8 cellular contexts compared by ENCODE assay signal in the genomic region with DNA sequence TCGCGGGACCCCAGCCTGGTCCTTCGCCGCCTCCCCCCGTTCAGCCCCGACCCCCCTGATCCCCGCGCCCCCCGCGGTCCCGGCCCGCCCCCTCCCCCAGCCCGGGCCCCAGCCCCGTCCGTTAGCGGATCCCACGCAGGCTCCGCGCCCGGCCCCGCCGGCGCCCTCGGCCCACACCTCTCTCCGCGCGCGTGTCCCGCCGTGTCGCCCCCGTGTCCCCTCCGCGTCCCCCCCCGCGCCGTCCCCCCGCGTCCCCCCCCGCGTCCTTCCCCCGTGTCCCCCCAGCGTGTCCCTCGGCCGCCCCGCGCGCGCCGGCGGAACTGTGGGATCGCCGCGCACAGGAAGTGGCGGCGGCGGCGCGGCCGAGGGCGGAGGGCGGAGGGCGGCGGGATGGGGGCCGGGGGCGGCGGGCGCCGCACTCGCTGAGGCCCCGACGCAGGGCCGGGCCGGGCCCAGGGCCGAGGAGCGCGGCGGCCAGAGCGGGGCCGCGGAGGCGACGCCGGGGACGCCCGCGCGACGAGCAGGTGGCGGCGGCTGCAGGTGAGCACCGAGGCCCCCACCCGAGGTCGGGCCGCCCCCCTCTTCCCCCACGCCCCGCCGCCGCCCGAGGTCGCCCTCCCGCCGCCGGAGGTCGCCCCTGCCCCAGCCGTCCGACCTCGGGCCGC. TPM values are rescaled to one million over a fixed set of nuclear protein-coding genes. Genes with fewer than 3 reads are reported as not detected.
DNase-seq lines count a peak whose midpoint lies in the region; ATAC-seq and TF ChIP-seq lines count a peak whose summit lies in the region.

AGPAT3 (plus strand) TSS at position 418 of the 665 bp plus-strand sequence. CDS start 94,459 bp downstream, outside the sequence.

- peaks cover 46% of the 10 kb centered on the region for H3K4me1 Mint-ChIP-seq in brain

- TF ChIP-seq CTCF in AG04450 (IDR thresholded peaks at IDR 0.05; ENCODE audit: low read depth, low read length) (no peak), brain (conservative IDR thresholded peaks at IDR 0.05) (no peak)

- CTCF ChIA-PET in AG04450 (lab: Charles Lee) = no interaction called here

- DNase-seq in AG04450 (ENCODE audit: low read depth, low spot score) (no peak), GM19240 (ENCODE audit: insufficient read length, low spot score) (peak; percentile 20), SK-N-MC (ENCODE audit: low read depth, low spot score) (no peak), iPS-NIHi7 (ENCODE audit: extremely low spot score) (peak; percentile 52), NCI-H226 (no peak)
- peak; percentile 52 for DNase-seq in stimulated activated CD4-positive, alpha-beta T cell treated with anti-CD3 and anti-CD28 coated beads, Interleukin-12 subunit alpha, Interleukin-12 subunit beta, amount 100 ng/mL, for 4 hours

- ATAC-seq in HG03469 (IDR thresholded peaks at IDR 0.05; ENCODE audit: unreplicated experiment) = no peak

- H3K9me3 ChIP-seq in AG04450 (ENCODE audit: control insufficient read depth, insufficient read depth, low read length) = no peaks in the 10 kb centered on the region; the same call in 1 of the 2 replicates
- no peaks in the 10 kb centered on the region for H3K9me3 ChIP-seq in SK-N-MC (ENCODE audit: low read depth, low read length)

- H3K36me3 Mint-ChIP-seq in brain = peaks cover 17% of the 10 kb centered on the region

- H3K27ac Mint-ChIP-seq in brain = peak within 1 kb of the TSS; percentile 74 to 93 (median 89)

- peaks cover 3% of the 10 kb centered on the region for H3K27me3 Mint-ChIP-seq in brain

- H3K36me3 ChIP-seq in SK-N-MC (ENCODE audit: insufficient read depth, low read length) = peaks cover 29% of the 10 kb centered on the region

- H3K4me3 Mint-ChIP-seq in brain = peak within 1 kb of the TSS; percentile 83 to 91 (median 85)

- H3K9me3 Mint-ChIP-seq in brain = peaks cover 0 to 3% (median 0%) of the 10 kb centered on the region in 5 experiments

- no peaks in the 10 kb centered on the region for H3K27me3 ChIP-seq in AG04450 (ENCODE audit: control insufficient read depth, insufficient read depth, low read length)

- peak within 1 kb of the TSS; percentile 65 for H3K27ac ChIP-seq in AG04450 (ENCODE audit: low read depth, low read length)
- peak within 1 kb of the TSS; percentile 87 for H3K27ac ChIP-seq in SK-N-MC

- POLR2A ChIA-PET in AG04450 (lab: Yijun Ruan, JAX) = no interaction called here

- peak within 1 kb of the TSS; percentile 92 for H3K9ac ChIP-seq in SK-N-MC (ENCODE audit: insufficient read length)

- peak within 1 kb of the TSS; percentile 69 for H3K4me3 ChIP-seq in AG04450 (ENCODE audit: low read depth, low read length)
- H3K4me3 ChIP-seq in SK-N-MC = peak within 1 kb of the TSS; percentile 95

RNA-seq across cellular contexts. Expression of gene AGPAT3, which starts in this region (rescaled TPM):
- polyA plus RNA-seq in AG04450 (2011; rRNA removed) (36.1 and 47.2 TPM in 2 replicates), brain (ENCODE audit: insufficient read depth, low read depth, low replicate concordance) (46.2 TPM)
- 56.4 and 67.6 TPM in 2 replicates for polyA minus RNA-seq in AG04450 (2011; rRNA and poly(A)+ RNA removed)

Comparison
In these comparisons a context has a peak if more than half of its experiments do, and no peak if none do; other contexts are left out.
1. DNase-seq: peak in GM19240 (single experiment), iPS-NIHi7 (single experiment) and stimulated activated CD4-positive, alpha-beta T cell treated with anti-CD3 and anti-CD28 coated beads, Interleukin-12 subunit alpha, Interleukin-12 subunit beta, amount 100 ng/mL, for 4 hours (single experiment); none in AG04450 (single experiment), SK-N-MC (single experiment) and NCI-H226 (single experiment).